ENCODE assay signal across 1 cellular context in the genomic region with DNA sequence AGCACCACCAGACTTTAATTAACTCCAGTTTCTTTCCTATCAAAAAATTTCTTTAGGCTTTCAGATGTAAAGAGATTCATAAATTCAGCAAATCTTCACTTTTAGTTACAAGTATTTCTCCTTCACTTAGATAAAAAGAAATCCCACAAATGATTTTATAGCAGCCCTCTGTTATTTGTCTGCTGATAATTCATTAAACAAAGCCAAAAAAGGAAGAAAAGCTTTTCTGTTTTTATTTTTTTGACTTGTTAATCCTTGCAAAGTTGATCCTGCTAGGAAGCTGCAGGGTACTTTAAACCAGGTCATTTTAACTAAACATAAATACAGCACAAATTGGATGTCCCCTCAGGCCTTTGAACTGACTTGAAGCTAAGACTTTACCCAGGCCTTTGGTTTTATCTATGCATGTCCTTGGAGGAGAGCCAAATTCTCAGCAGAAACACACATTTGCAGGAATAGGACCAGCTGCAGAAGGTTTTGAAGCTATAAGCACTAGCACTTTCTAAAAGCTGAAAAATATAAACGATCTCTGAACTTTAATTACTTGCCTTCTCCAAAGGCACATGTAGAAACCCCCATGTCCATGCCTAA.
TF ChIP-seq lines count a peak whose summit lies in the region.

No MANE protein-coding gene starts in this region.

TF ChIP-seq in IMR-90, 13 proteins besides CTCF, POLR2A, EP300 and RAD21 (continued from another document):
- TF ChIP-seq CEBPB (IDR thresholded peaks at IDR 0.05; ENCODE audit: low read depth, low read length) (no peak), MAFK (IDR thresholded peaks at IDR 0.05; ENCODE audit: low read depth, low read length) (no peak)
- TF ChIP-seq, protein P1, sequence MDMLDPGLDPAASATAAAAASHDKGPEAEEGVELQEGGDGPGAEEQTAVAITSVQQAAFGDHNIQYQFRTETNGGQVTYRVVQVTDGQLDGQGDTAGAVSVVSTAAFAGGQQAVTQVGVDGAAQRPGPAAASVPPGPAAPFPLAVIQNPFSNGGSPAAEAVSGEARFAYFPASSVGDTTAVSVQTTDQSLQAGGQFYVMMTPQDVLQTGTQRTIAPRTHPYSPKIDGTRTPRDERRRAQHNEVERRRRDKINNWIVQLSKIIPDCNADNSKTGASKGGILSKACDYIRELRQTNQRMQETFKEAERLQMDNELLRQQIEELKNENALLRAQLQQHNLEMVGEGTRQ (IDR thresholded peaks at IDR 0.05; ENCODE audit: low read depth, low read length): no peak
TF ChIP-seq in IMR-90: peak in this region for 0.
